Comparison of ENCODE assay signal across 12 cellular contexts in genomic region chr3:175270199-175270837, GRCh38.
DNase-seq lines count a peak whose midpoint lies in the region; ATAC-seq lines count a peak whose summit lies in the region.
"Had no signal": no experiment of that assay in that cellular context is flagged by ENCODE, and none has a peak within 500 bp of the region (broad histone marks: within the 10 kb centered on the region; RNA-seq: fewer than 3 reads in every experiment).

No MANE protein-coding gene starts in this region.

- H3K79me2 ChIP-seq in GM23248 (ENCODE audit: insufficient read depth), result no peaks in the 10 kb centered on the region

- no peaks in the 10 kb centered on the region for H4K20me1 ChIP-seq in GM23248 (ENCODE audit: insufficient read depth)

- H3K9me3 ChIP-seq in GM23248 (ENCODE audit: low read depth), result no peaks in the 10 kb centered on the region
- H3K9me3 ChIP-seq: uterus had no signal

- H3K4me2 ChIP-seq in GM23248 (ENCODE audit: unreplicated experiment), result no peak overlapping the region

- H3K9ac ChIP-seq in GM23248, result no peak overlapping the region

- H3K27me3 ChIP-seq in GM23248 (replicated peaks; ENCODE audit: insufficient read depth), result no peaks in the 10 kb centered on the region
- H3K27me3 ChIP-seq: uterus had no signal

- 77 to 86% methylated on average over 5 of the region's 5 CpGs for WGBS in GM23248 (ENCODE audit: low coverage in 1 of 2, low lambda C conversion rate in 2 of 2, missing lambda C conversion rate in 2 of 2), 2 experiments

- peaks cover 27% of the 10 kb centered on the region for H3K4me1 ChIP-seq in GM23248 (ENCODE audit: insufficient read depth)
- H3K4me1 ChIP-seq: uterus had no signal

- no peak for ATAC-seq in GM18511 (IDR thresholded peaks at IDR 0.05; ENCODE audit: unreplicated experiment)

- H3K36me3 ChIP-seq in GM23248 (ENCODE audit: low read depth), result no peaks in the 10 kb centered on the region
- H3K36me3 ChIP-seq: uterus had no signal

- H3K9me2 ChIP-seq in GM23248 (ENCODE audit: insufficient read depth), result no peaks in the 10 kb centered on the region

- DNase-seq in A172 (ENCODE audit: low spot score) (peak; percentile 51), GM23248 (peak; percentile 15), NCI-H345 (lab: John Stamatoyannopoulos, UW) (peak; percentile 38), fibroblast of gingiva (ENCODE audit: low read depth) (peak; percentile 8), ACHN (no peak), HPDE6-E6E7 (ENCODE audit: extremely low spot score) (no peak), G401 (ENCODE audit: low spot score) (no peak)
- DNase-seq: amygdala, naive B cell, NCI-H526 treated with DMSO at 0.1 percent for 48 hours, uterus had no signal

- no peak overlapping the region for H3K4me3 ChIP-seq in GM23248
- H3K4me3 ChIP-seq: uterus had no signal

- no peak overlapping the region for H2AFZ ChIP-seq in GM23248

- no peak overlapping the region for H3K27ac ChIP-seq in GM23248
- H3K27ac ChIP-seq: uterus had no signal

- H3F3A ChIP-seq in GM23248 (ENCODE audit: insufficient read depth), result peaks cover 14% of the 10 kb centered on the region

- in situ Hi-C loops in GM23248 (cut with MboI) (no loop called here), ACHN (cut with HindIII; ENCODE audit: low pct_ligation_motif_present, low pct_unique_long_range_greater_than_20kb, low sequenced_read_pairs) (no loop called here), G401 (cut with HindIII; ENCODE audit: low sequenced_read_pairs) (no loop called here)

Comparison
In these comparisons a context has a peak if more than half of its experiments do, and no peak if none do; other contexts are left out.
1. DNase-seq: peak in A172 (single experiment), GM23248 (single experiment), NCI-H345 (single experiment) and fibroblast of gingiva (single experiment); none in ACHN (single experiment), HPDE6-E6E7 (single experiment) and G401 (single experiment).